1 cellular context compared by ENCODE assay signal in genomic region chr15:51718745-51719144, GRCh38.
TF ChIP-seq lines count a peak whose summit lies in the region.

No MANE protein-coding gene starts in this region.

TF ChIP-seq in HepG2, 621 proteins besides CTCF, POLR2A, EP300 and RAD21:
- no peak for TF ChIP-seq ZNF781 (CRISPR knock-in tag; IDR thresholded peaks at IDR 0.05; ENCODE audit: borderline replicate concordance, not compliant biosample characterization)
- TF ChIP-seq PPARG (CRISPR knock-in tag; conservative IDR thresholded peaks at IDR 0.05), result no peak
- no peak for TF ChIP-seq ZSCAN20 (CRISPR knock-in tag; IDR thresholded peaks at IDR 0.05; ENCODE audit: borderline replicate concordance)
- TF ChIP-seq CHD2 (IDR thresholded peaks at IDR 0.05; ENCODE audit: low read depth, low read length), result no peak
- no peak for TF ChIP-seq ZNF446 (CRISPR knock-in tag; IDR thresholded peaks at IDR 0.05)
- no peak for TF ChIP-seq CEBPB (IDR thresholded peaks at IDR 0.05; ENCODE audit: borderline replicate concordance, low read depth, low read length)
- TF ChIP-seq ZNF7 (CRISPR knock-in tag; IDR thresholded peaks at IDR 0.05), result no peak
TF ChIP-seq in HepG2: peak in this region for 0.
